ENCODE assay signal across 8 cellular contexts in genomic region chr18:62325806-62326645, GRCh38.
A peak's percentile ranks its signal among the peaks of the same experiment; 100 is the strongest.
DNase-seq lines count a peak whose midpoint lies in the region; ATAC-seq, FAIRE-seq and TF ChIP-seq lines count a peak whose summit lies in the region.

No MANE protein-coding gene starts in this region.

- no peak overlapping the region for H3K27ac Mint-ChIP-seq in nephron

- TF ChIP-seq CTCF in WERI-Rb-1 (IDR thresholded peaks at IDR 0.05; ENCODE audit: low read depth, low read length) (no peak), nephron (IDR thresholded peaks at IDR 0.05; ENCODE audit: unreplicated experiment in 3 of 3) (no peak)

- no peaks in the 10 kb centered on the region for H3K9me3 ChIP-seq in WERI-Rb-1 (ENCODE audit: severe bottlenecking)

- peak overlapping the region; percentile 85 for H3K4me3 ChIP-seq in WERI-Rb-1 (ENCODE audit: low read depth, low read length)

- ATAC-seq in HG03439 (IDR thresholded peaks at IDR 0.05; ENCODE audit: unreplicated experiment): peak; percentile 19

- peak; percentile 21 to 82 (median 82) for DNase-seq in NCI-H1417 (lab: John Stamatoyannopoulos, UW)
- DNase-seq in NCI-H1417 treated with DMSO at 0.1 percent for 48 hours (lab: John Stamatoyannopoulos, UW): no peak
- peak; percentile 47 for DNase-seq in WERI-Rb-1
- peak; percentile 34 to 54 for DNase-seq in erythroblast (lab: John Stamatoyannopoulos, UW)
- no peak for DNase-seq in urothelium cell line (ENCODE audit: low spot score)
- no peak for DNase-seq in HK-2 (ENCODE audit: unreplicated experiment)

- peaks cover 2% of the 10 kb centered on the region for H3K9me3 Mint-ChIP-seq in nephron

- H3K36me3 ChIP-seq in WERI-Rb-1: no peaks in the 10 kb centered on the region

- H3K4me3 Mint-ChIP-seq in nephron: peak overlapping the region; percentile 72 to 81 (median 81)

- H3K4me1 Mint-ChIP-seq in nephron: peaks cover 16% of the 10 kb centered on the region

- no peak for TF ChIP-seq POLR2A in erythroblast (IDR thresholded peaks at IDR 0.05; ENCODE audit: low read length)

- peaks cover 4% of the 10 kb centered on the region for H3K27me3 ChIP-seq in WERI-Rb-1 (ENCODE audit: insufficient read depth, low read depth, severe bottlenecking)

- no peak for FAIRE-seq in urothelium cell line (lab: Jason Lieb, UNC)

- peaks cover 90% of the 10 kb centered on the region for H3K27me3 Mint-ChIP-seq in nephron (ENCODE audit: low read depth)

- no peaks in the 10 kb centered on the region for H3K36me3 Mint-ChIP-seq in nephron (ENCODE audit: low read depth)

- peak overlapping the region; percentile 32; the same call in 1 of the 2 replicates for H3K27ac ChIP-seq in WERI-Rb-1

Comparison
In these comparisons a context has a peak if more than half of its experiments do, and no peak if none do; other contexts are left out.
1. DNase-seq: peak in NCI-H1417 (3 of 3), WERI-Rb-1 (single experiment) and erythroblast (2 of 2); none in NCI-H1417 treated with DMSO at 0.1 percent for 48 hours (single experiment), urothelium cell line (single experiment) and HK-2 (single experiment).